In the genomic region with DNA sequence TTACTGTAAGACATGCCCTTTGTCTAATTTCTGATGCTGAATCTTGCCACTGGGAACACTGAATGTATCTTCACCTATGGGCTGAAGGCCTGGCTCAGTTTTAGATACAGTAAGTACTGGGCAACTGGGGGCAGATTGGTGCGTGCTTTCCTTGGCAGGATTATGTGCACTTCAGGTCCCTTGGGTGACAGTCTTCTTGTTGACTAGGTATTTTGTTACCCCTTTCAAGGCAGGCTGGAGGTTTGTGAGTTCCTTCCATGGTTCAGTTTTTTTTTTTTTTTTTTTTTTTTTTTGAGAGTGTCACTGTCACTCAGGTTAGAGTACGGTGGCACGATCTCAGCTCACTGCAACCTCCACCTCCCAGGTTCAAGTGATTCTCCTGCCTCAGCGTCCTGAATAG, we compare ENCODE assay signal across 21 cellular contexts. TPM values are rescaled to one million over a fixed set of nuclear protein-coding genes. Genes with fewer than 3 reads are reported as not detected.
"Had no signal": no experiment of that assay in that cellular context is flagged by ENCODE, and none has a peak within 500 bp of the region (broad histone marks: within the 10 kb centered on the region; RNA-seq: fewer than 3 reads in every experiment).

No MANE protein-coding gene starts in this region.

- H3K27ac Mint-ChIP-seq: activated CD4-positive, alpha-beta memory T cell treated with anti-CD3 and anti-CD28 coated beads, Interleukin-2, amount 10 ng/mL, durations not matched to agents 7 days and 5 days; activated T-helper 17 cell treated with anti-CD3 and anti-CD28 coated beads, Interleukin-2, amount 50 U/mL, for 72 hours; WTC11 had no signal

- H3K27me3 ChIP-seq: breast epithelium, left lung, tibial artery had no signal

- DNase-seq: activated CD4-positive, alpha-beta memory T cell treated with anti-CD3 and anti-CD28 coated beads, Interleukin-2, amount 10 ng/mL, durations not matched to agents 7 days and 5 days; activated CD4-positive, alpha-beta T cell treated with anti-CD3 and anti-CD28 coated beads for 48 hours; activated CD8-positive, alpha-beta memory T cell treated with anti-CD3 and anti-CD28 coated beads, Interleukin-2, amount 10 ng/mL, durations not matched to agents 7 days and 5 days; activated naive CD4-positive, alpha-beta T cell treated with Interleukin-2 at 50 U/mL for 16 hours; foreskin melanocyte; left lung; mammary epithelial cell; mucosa of descending colon; naive B cell; nucleus accumbens; stimulated activated CD4-positive, alpha-beta T cell treated with anti-CD3 and anti-CD28 coated beads, Interleukin-2, amount 100 ng/mL, for 24 hours; stimulated activated naive CD8-positive, alpha-beta T cell treated with anti-CD3 and anti-CD28 coated beads, Interleukin-15, Interleukin-2, amounts not matched to agents 100 U/mL and 50 U/mL, for 24 hours; substantia nigra; tibial artery had no signal

- FAIRE-seq: astrocyte had no signal

- H3K4me3 ChIP-seq: breast epithelium, coronary artery, left lung, mucosa of descending colon, tibial artery had no signal

- H3K4me1 ChIP-seq: breast epithelium had no signal

- ATAC-seq: activated CD8-positive, alpha-beta memory T cell treated with anti-CD3 and anti-CD28 coated beads, Interleukin-2, amount 10 ng/mL, durations not matched to agents 7 days and 5 days; activated T-helper 17 cell treated with anti-CD3 and anti-CD28 coated beads, Interleukin-2, amount 50 U/mL, for 72 hours; left lung; mucosa of descending colon; stimulated activated naive CD8-positive, alpha-beta T cell treated with anti-CD3 and anti-CD28 coated beads, Interleukin-15, Interleukin-2, amounts not matched to agents 100 U/mL and 50 U/mL, for 24 hours; WTC11 had no signal

- H3K9me3 ChIP-seq: breast epithelium, left lung, mucosa of descending colon, tibial artery had no signal

- H3K9me3 Mint-ChIP-seq: activated CD4-positive, alpha-beta memory T cell treated with anti-CD3 and anti-CD28 coated beads, Interleukin-2, amount 10 ng/mL, durations not matched to agents 7 days and 5 days; WTC11 had no signal

- H3K4me3 Mint-ChIP-seq: activated CD4-positive, alpha-beta memory T cell treated with anti-CD3 and anti-CD28 coated beads, Interleukin-2, amount 10 ng/mL, durations not matched to agents 7 days and 5 days; activated CD8-positive, alpha-beta memory T cell treated with anti-CD3 and anti-CD28 coated beads, Interleukin-2, amount 10 ng/mL, durations not matched to agents 7 days and 5 days; activated T-helper 17 cell treated with anti-CD3 and anti-CD28 coated beads, Interleukin-2, amount 50 U/mL, for 72 hours; WTC11 had no signal

- H3K27me3 Mint-ChIP-seq: activated CD4-positive, alpha-beta memory T cell treated with anti-CD3 and anti-CD28 coated beads, Interleukin-2, amount 10 ng/mL, durations not matched to agents 7 days and 5 days; activated CD8-positive, alpha-beta memory T cell treated with anti-CD3 and anti-CD28 coated beads, Interleukin-2, amount 10 ng/mL, durations not matched to agents 7 days and 5 days; activated T-helper 17 cell treated with anti-CD3 and anti-CD28 coated beads, Interleukin-2, amount 50 U/mL, for 72 hours; naive B cell had no signal

- H3K27ac ChIP-seq: breast epithelium, left lung, tibial artery had no signal

RNA-seq across cellular contexts. Expression of gene DND1, which starts 34.4 kb away (rescaled TPM):
- total RNA-seq: epithelial cell of proximal tubule, urinary bladder had no signal
